In genomic region chr11:60121259-60121658, GRCh38 we compare ENCODE assay signal across 24 cellular contexts. TPM values are rescaled to one million over a fixed set of nuclear protein-coding genes. Genes with fewer than 3 reads are reported as not detected.
A peak's percentile ranks its signal among the peaks of the same experiment; 100 is the strongest.
DNase-seq lines count a peak whose midpoint lies in the region; ATAC-seq and TF ChIP-seq lines count a peak whose summit lies in the region.
"Had no signal": no experiment of that assay in that cellular context is flagged by ENCODE, and none has a peak within 500 bp of the region (broad histone marks: within the 10 kb centered on the region; RNA-seq: fewer than 3 reads in every experiment).

No MANE protein-coding gene starts in this region.

- intact Hi-C loops in transverse colon (cut with DNase I; ENCODE audit: low total_unique reads) = no loop called here

- H2AFZ ChIP-seq in hepatocyte = no peak overlapping the region

- in situ Hi-C loops in SK-MEL-5 (cut with HindIII; ENCODE audit: low pct_unique_long_range_greater_than_20kb, low sequenced_read_pairs) = no loop called here
- in situ Hi-C loops in transverse colon (cut with MboI; ENCODE audit: low pct_ligation_motif_present in 1 of 4, low pct_unique_long_range_greater_than_20kb in 1 of 4, low sequenced_read_pairs in 3 of 4) = no loop called here

- H3K9me3 ChIP-seq in hepatocyte (ENCODE audit: low read depth) (no peaks in the 10 kb centered on the region), transverse colon (no peaks in the 10 kb centered on the region)
- H3K9me3 ChIP-seq: heart left ventricle, psoas muscle, SJSA1 had no signal

- H3K4me1 Mint-ChIP-seq in osteocyte (ENCODE audit: unreplicated experiment) = no peaks in the 10 kb centered on the region
- H3K4me1 Mint-ChIP-seq: IgD-negative memory B cell, memory B cell had no signal

- H3K36me3 ChIP-seq in hepatocyte (replicated peaks; ENCODE audit: insufficient read depth, low read depth) (no peaks in the 10 kb centered on the region), transverse colon (no peaks in the 10 kb centered on the region)
- H3K36me3 ChIP-seq: heart left ventricle, SJSA1 had no signal

- H3K27me3 Mint-ChIP-seq in osteocyte (ENCODE audit: unreplicated experiment) = no peaks in the 10 kb centered on the region

- H3K4me3 Mint-ChIP-seq in osteocyte (ENCODE audit: unreplicated experiment) = no peak overlapping the region
- H3K4me3 Mint-ChIP-seq: activated CD4-positive, alpha-beta T cell treated with anti-CD3 and anti-CD28 coated beads for 36 hours; effector memory CD8-positive, alpha-beta T cell; IgD-negative memory B cell; memory B cell; nephron; T-helper 2 cell treated with Interferon-gamma antibody and Interleukin-4, amounts not matched to agents 5 μg/mL and 100 μg/mL, for 36 hours had no signal

- TF ChIP-seq CTCF in hepatocyte (IDR thresholded peaks at IDR 0.05; ENCODE audit: poor library complexity) (no peak), transverse colon (IDR thresholded peaks at IDR 0.05) (no peak), osteocyte (IDR thresholded peaks at IDR 0.05) (no peak)

- DNase-seq in NCI-H748 (lab: John Stamatoyannopoulos, UW; ENCODE audit: unreplicated experiment) (peak; percentile 9), NCI-H748 treated with DMSO at 0.1 percent for 48 hours (lab: John Stamatoyannopoulos, UW) (no peak), SK-MEL-5 (ENCODE audit: low read depth, low spot score) (peak; percentile 82), hepatocyte (ENCODE audit: low spot score) (peak; percentile 10), transverse colon (peak; percentile 21), osteocyte (ENCODE audit: extremely low spot score, unreplicated experiment) (no peak)
- DNase-seq: activated CD4-positive, alpha-beta T cell treated with anti-CD3 and anti-CD28 coated beads for 36 hours; activated effector memory CD4-positive, alpha-beta T cell treated with anti-CD3 and anti-CD28 coated beads, Interleukin-2, amount 50 U/mL, for 16 hours; C1 segment of cervical spinal cord; cerebellar nuclear complex; effector memory CD8-positive, alpha-beta T cell; heart left ventricle; MV-4-11; NCI-H2029; NCI-H446; psoas muscle had no signal

- no peak for TF ChIP-seq EP300 in transverse colon (IDR thresholded peaks at IDR 0.05; ENCODE audit: low read depth)

- TF ChIP-seq POLR2A in transverse colon (IDR thresholded peaks at IDR 0.05) = no peak

- H3K27ac ChIP-seq in hepatocyte (no peak overlapping the region), transverse colon (no peak overlapping the region)
- H3K27ac ChIP-seq: heart left ventricle, psoas muscle, SJSA1 had no signal

- no peak overlapping the region for H3K4me2 ChIP-seq in hepatocyte

- H3K9me2 ChIP-seq in hepatocyte (replicated peaks; ENCODE audit: insufficient read depth) = no peaks in the 10 kb centered on the region

- no peak for ATAC-seq in HG03135 (IDR thresholded peaks at IDR 0.05; ENCODE audit: unreplicated experiment)
- no peak for ATAC-seq in GM18517 (IDR thresholded peaks at IDR 0.05; ENCODE audit: unreplicated experiment)
- ATAC-seq: activated CD4-positive, alpha-beta T cell treated with anti-CD3 and anti-CD28 coated beads for 36 hours; effector memory CD8-positive, alpha-beta T cell; heart left ventricle; psoas muscle had no signal

- H3K9me3 Mint-ChIP-seq in osteocyte (ENCODE audit: unreplicated experiment) = no peaks in the 10 kb centered on the region
- H3K9me3 Mint-ChIP-seq: effector memory CD8-positive, alpha-beta T cell; nephron; T-helper 2 cell treated with Interferon-gamma antibody and Interleukin-4, amounts not matched to agents 5 μg/mL and 100 μg/mL, for 36 hours had no signal

- H3K4me1 ChIP-seq in hepatocyte (ENCODE audit: insufficient read depth) = no peaks in the 10 kb centered on the region
- H3K4me1 ChIP-seq in transverse colon = peaks cover 0 to 8% (median 3%) of the 10 kb centered on the region in 4 donors
- H3K4me1 ChIP-seq: heart left ventricle, psoas muscle, SJSA1 had no signal

- H3K79me2 ChIP-seq in hepatocyte = no peaks in the 10 kb centered on the region

- H3K36me3 Mint-ChIP-seq in osteocyte (ENCODE audit: unreplicated experiment) = no peaks in the 10 kb centered on the region
- H3K36me3 Mint-ChIP-seq: IgD-negative memory B cell, memory B cell had no signal

- 86% methylated on average over 2 of the region's 2 CpGs for WGBS in hepatocyte (ENCODE audit: low lambda C conversion rate, missing lambda C conversion rate)
- WGBS in transverse colon (ENCODE audit: low coverage in 1 of 2), 2 donors = 88% methylated on average over 2 of the region's 2 CpGs; no CpG with 5 or more reads in 1 of the 2 donors

- H3K27me3 ChIP-seq in hepatocyte = no peaks in the 10 kb centered on the region
- no peaks in the 10 kb centered on the region for H3K27me3 ChIP-seq in transverse colon
- H3K27me3 ChIP-seq: heart left ventricle, SJSA1 had no signal

- no peak overlapping the region for H3K4me3 ChIP-seq in hepatocyte
- no peak overlapping the region for H3K4me3 ChIP-seq in transverse colon
- H3K4me3 ChIP-seq: heart left ventricle, psoas muscle, SJSA1 had no signal

- no peaks in the 10 kb centered on the region for H4K20me1 ChIP-seq in hepatocyte (ENCODE audit: insufficient read depth, poor library complexity, severe bottlenecking)

- H3K27ac Mint-ChIP-seq in osteocyte (ENCODE audit: unreplicated experiment) = no peak overlapping the region
- H3K27ac Mint-ChIP-seq: activated CD4-positive, alpha-beta T cell treated with anti-CD3 and anti-CD28 coated beads for 36 hours; effector memory CD8-positive, alpha-beta T cell; IgD-negative memory B cell; memory B cell; nephron; T-helper 2 cell treated with Interferon-gamma antibody and Interleukin-4, amounts not matched to agents 5 μg/mL and 100 μg/mL, for 36 hours had no signal

RNA-seq across cellular contexts. Expression of gene MS4A2, which starts 32.8 kb away (rescaled TPM):
- total RNA-seq in SK-MEL-5 (2014; rRNA removed; shearing (Covaris generic)) = not detected in 2 replicates
- polyA plus RNA-seq in SK-MEL-5 (2015; cell fraction: cytosol; rRNA removed) = not detected in 2 replicates
- polyA plus RNA-seq in SK-MEL-5 (2015; cell fraction: nucleus; rRNA removed) = not detected in 2 replicates
- total RNA-seq in hepatocyte (not detected in 2 replicates), transverse colon (1 to 10 TPM in 1 of 4 donors, under 1 TPM in 1, not detected in 2; 0.14 to 2.2 TPM), osteocyte (not detected in 2 replicates)
- not detected in 2 replicates for polyA plus RNA-seq in hepatocyte
- total RNA-seq: activated CD4-positive, alpha-beta T cell treated with anti-CD3 and anti-CD28 coated beads for 36 hours; SJSA1; temporal lobe had no signal
- polyA plus RNA-seq: IgD-negative memory B cell had no signal

Comparison
In these comparisons a context has a peak if more than half of its experiments do, and no peak if none do; other contexts are left out.
1. DNase-seq: peak in NCI-H748 (single experiment), SK-MEL-5 (single experiment), hepatocyte (single experiment) and transverse colon (single experiment); none in NCI-H748 treated with DMSO at 0.1 percent for 48 hours (single experiment) and osteocyte (single experiment).